In the genomic region with DNA sequence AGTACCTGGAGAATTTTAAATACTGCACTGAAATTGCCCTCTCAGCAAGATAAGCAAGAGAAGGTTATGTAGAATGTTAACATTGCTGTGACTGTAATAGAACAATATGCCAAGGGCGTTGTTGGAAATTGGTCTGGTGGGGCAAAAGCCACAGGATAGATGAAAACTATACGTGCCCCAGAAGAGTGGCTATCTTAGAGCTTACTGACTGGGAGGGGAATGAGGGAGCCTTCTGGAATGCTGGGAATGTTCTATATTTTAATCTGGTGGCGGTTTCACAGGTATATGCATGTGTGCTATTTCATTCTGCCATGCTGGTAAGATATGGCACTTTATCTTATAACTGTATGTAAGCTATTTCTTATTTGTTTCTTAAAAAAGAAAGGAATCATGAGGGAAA, we compare ENCODE assay signal across 1 cellular context.
TF ChIP-seq lines count a peak whose summit lies in the region.

No MANE protein-coding gene starts in this region.

TF ChIP-seq in HepG2, 621 proteins besides CTCF, POLR2A, EP300 and RAD21:
- TF ChIP-seq MAFK (conservative IDR thresholded peaks at IDR 0.05 in 1 of 2, IDR thresholded peaks at IDR 0.05 in 1 of 2; ENCODE audit: low read length in 2 of 2) (peak in 1 of 2 experiments; percentile 13; a peak in 2 of 4 replicates), CHD4 (IDR thresholded peaks at IDR 0.05; ENCODE audit: borderline replicate concordance, low read length) (no peak), MAFF (IDR thresholded peaks at IDR 0.05; ENCODE audit: low read depth, low read length) (peak; percentile 24; the same call in 1 of the 2 replicates)
